8 cellular contexts compared by ENCODE assay signal in the genomic region with DNA sequence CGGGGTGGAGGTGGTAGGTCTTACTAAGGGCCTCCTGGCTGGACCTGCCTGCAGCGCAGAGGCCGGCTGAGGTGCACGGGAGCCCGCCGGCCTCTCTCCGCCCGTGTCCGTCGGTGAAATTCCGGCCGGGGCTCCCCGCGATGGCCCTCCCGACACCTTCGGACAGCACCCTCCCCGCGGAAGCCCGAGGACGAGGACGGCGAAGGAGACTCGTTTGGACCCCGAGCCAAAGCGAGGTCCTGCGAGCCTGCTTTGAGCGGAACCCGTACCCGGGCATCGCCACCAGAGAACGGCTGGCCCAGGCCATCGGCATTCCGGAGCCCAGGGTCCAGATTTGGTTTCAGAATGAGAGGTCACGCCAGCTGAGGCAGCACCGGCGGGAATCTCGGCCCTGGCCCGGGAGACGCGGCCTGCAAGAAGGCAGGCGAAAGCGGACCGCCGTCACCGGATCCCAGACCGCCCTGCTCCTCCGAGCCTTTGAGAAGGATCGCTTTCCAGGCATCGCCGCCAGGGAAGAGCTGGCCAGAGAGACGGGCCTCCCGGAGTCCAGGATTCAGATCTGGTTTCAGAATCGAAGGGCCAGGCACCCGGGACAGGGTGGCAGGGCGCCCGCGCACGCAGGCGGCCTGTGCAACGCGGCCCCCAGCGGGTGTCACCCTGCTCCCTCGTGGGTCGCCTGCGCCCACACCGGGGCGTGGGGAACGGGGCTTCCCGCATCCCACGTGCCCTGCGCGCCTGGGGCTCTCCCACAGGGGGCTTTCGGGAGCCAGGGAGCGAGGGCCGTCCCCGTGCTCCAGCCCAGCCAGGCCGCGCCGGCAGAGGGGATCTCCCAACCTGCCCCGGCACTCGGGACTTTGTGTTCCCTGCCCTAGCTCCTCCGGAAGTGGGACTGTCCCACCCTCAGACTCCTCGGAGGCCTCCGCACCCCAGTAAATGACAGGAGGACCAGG. TPM values are rescaled to one million over a fixed set of nuclear protein-coding genes. Genes with fewer than 3 reads are reported as not detected.
A peak's percentile ranks its signal among the peaks of the same experiment; 100 is the strongest.
DNase-seq lines count a peak whose midpoint lies in the region; ATAC-seq, FAIRE-seq and TF ChIP-seq lines count a peak whose summit lies in the region.
"Not testable (repeated sequence)": the region's sequence is repeated elsewhere in the genome, so short reads cannot be mapped to it uniquely, and the experiment has no call there.

No MANE protein-coding gene starts in this region.

- H3K27ac Mint-ChIP-seq in activated CD8-positive, alpha-beta T cell treated with anti-CD3 and anti-CD28 coated beads, Interleukin-2, amount 10 ng/mL, durations not matched to agents 7 days and 5 days; mesothelial cell of epicardium: not testable (repeated sequence)

- H3K4me1 ChIP-seq in HUES64 (ENCODE audit: insufficient read depth, low read length), result not testable (repeated sequence)

- TF ChIP-seq CTCF in astrocyte of the spinal cord (IDR thresholded peaks at IDR 0.05; ENCODE audit: low read depth, low read length); mesothelial cell of epicardium (IDR thresholded peaks at IDR 0.05; ENCODE audit: unreplicated experiment): not testable (repeated sequence)

- H3K9me3 ChIP-seq in HUES64 (ENCODE audit: insufficient read depth, low read depth, low read length), result peaks cover 16% of the 10 kb centered on the region

- H3K27me3 Mint-ChIP-seq in activated CD8-positive, alpha-beta T cell treated with anti-CD3 and anti-CD28 coated beads, Interleukin-2, amount 10 ng/mL, durations not matched to agents 7 days and 5 days (ENCODE audit: low read depth), result peaks cover 35% of the 10 kb centered on the region
- peaks cover 89% of the 10 kb centered on the region for H3K27me3 Mint-ChIP-seq in mesothelial cell of epicardium (ENCODE audit: low read depth)

- peak overlapping the region; percentile 59 for H3K4me3 ChIP-seq in HUES64 (ENCODE audit: low read length)
- peak overlapping the region; percentile 36 for H3K4me3 ChIP-seq in astrocyte of the spinal cord (ENCODE audit: low read depth, low read length)

- peak; percentile 54 for DNase-seq in activated CD8-positive, alpha-beta T cell treated with anti-CD3 and anti-CD28 coated beads, Interleukin-2, amount 10 ng/mL, durations not matched to agents 7 days and 5 days
- DNase-seq in astrocyte of the spinal cord (ENCODE audit: low read depth, low spot score); urothelium cell line (ENCODE audit: low spot score): not testable (repeated sequence)
- peak; percentile 94 for DNase-seq in Right ventricle myocardium inferior (ENCODE audit: missing footprints)
- DNase-seq in mesothelial cell of epicardium (ENCODE audit: low spot score in 2 of 2, unreplicated experiment in 2 of 2), result peak; percentile 88 to 91
- peak; percentile 7 to 32 (median 18) for DNase-seq in stimulated activated CD4-positive, alpha-beta T cell treated with anti-CD3 and anti-CD28 coated beads, Interleukin-1b, Interleukin-23, amount 100 ng/mL, for 24 hours (ENCODE audit: low read depth in 4 of 4, low spot score in 1 of 4)

- H3K36me3 Mint-ChIP-seq in activated CD8-positive, alpha-beta T cell treated with anti-CD3 and anti-CD28 coated beads, Interleukin-2, amount 10 ng/mL, durations not matched to agents 7 days and 5 days (ENCODE audit: low read depth), result peaks cover 20% of the 10 kb centered on the region
- H3K36me3 Mint-ChIP-seq in mesothelial cell of epicardium, result not testable (repeated sequence)

- not testable (repeated sequence) for H3K4me3 Mint-ChIP-seq in activated CD8-positive, alpha-beta T cell treated with anti-CD3 and anti-CD28 coated beads, Interleukin-2, amount 10 ng/mL, durations not matched to agents 7 days and 5 days
- H3K4me3 Mint-ChIP-seq in mesothelial cell of epicardium, result peak overlapping the region; percentile 32

- in situ Hi-C loops in astrocyte of the spinal cord (cut with HindIII; ENCODE audit: low sequenced_read_pairs), result not testable (repeated sequence)

- not testable (repeated sequence) for H3K36me3 ChIP-seq in HUES64 (ENCODE audit: insufficient read depth, low read length)

- peak; percentile 100 for FAIRE-seq in urothelium cell line (lab: Jason Lieb, UNC)

- peaks cover 38% of the 10 kb centered on the region for H3K9me3 Mint-ChIP-seq in activated CD8-positive, alpha-beta T cell treated with anti-CD3 and anti-CD28 coated beads, Interleukin-2, amount 10 ng/mL, durations not matched to agents 7 days and 5 days (ENCODE audit: insufficient read depth)
- peaks cover 17% of the 10 kb centered on the region for H3K9me3 Mint-ChIP-seq in mesothelial cell of epicardium

- H3K9ac ChIP-seq in HUES64 (ENCODE audit: low read depth, low read length), result not testable (repeated sequence)

- intact Hi-C loops in Right ventricle myocardium inferior (cut with DNase I), result not testable (repeated sequence)

- not testable (repeated sequence) for H3K4me1 Mint-ChIP-seq in activated CD8-positive, alpha-beta T cell treated with anti-CD3 and anti-CD28 coated beads, Interleukin-2, amount 10 ng/mL, durations not matched to agents 7 days and 5 days (ENCODE audit: low read depth)
- H3K4me1 Mint-ChIP-seq in mesothelial cell of epicardium, result peaks cover 29% of the 10 kb centered on the region

- CTCF ChIA-PET in activated CD8-positive, alpha-beta T cell treated with anti-CD3 and anti-CD28 coated beads, Interleukin-2, amount 10 ng/mL, durations not matched to agents 7 days and 5 days (lab: Charles Lee), result not testable (repeated sequence)

- not testable (repeated sequence) for H3K27ac ChIP-seq in HUES64 (ENCODE audit: low read depth, low read length)

- peaks cover 100% of the 10 kb centered on the region for H3K27me3 ChIP-seq in HUES64 (ENCODE audit: insufficient read depth, low read length)

- POLR2A ChIA-PET in activated CD8-positive, alpha-beta T cell treated with anti-CD3 and anti-CD28 coated beads, Interleukin-2, amount 10 ng/mL, durations not matched to agents 7 days and 5 days (lab: Charles Lee), result not testable (repeated sequence)

- ATAC-seq in GM21360 (IDR thresholded peaks at IDR 0.05; ENCODE audit: unreplicated experiment) (peak; percentile 45), Right ventricle myocardium inferior (peak; percentile 78)
- peak; percentile 44 for ATAC-seq in activated CD8-positive, alpha-beta T cell treated with anti-CD3 and anti-CD28 coated beads, Interleukin-2, amount 10 ng/mL, durations not matched to agents 7 days and 5 days

- 46% methylated on average over 84 of the region's 84 CpGs for WGBS in HUES64

RNA-seq across cellular contexts. Expression of a gene that starts 4.9 kb away (rescaled TPM):
- polyA plus RNA-seq in HUES64 (2013, experiment 1 of 2), result not detected
- not detected for polyA plus RNA-seq in HUES64 (2013, experiment 2 of 2)
- total RNA-seq in activated CD8-positive, alpha-beta T cell treated with anti-CD3 and anti-CD28 coated beads, Interleukin-2, amount 10 ng/mL, durations not matched to agents 7 days and 5 days, result not detected
- total RNA-seq in Right ventricle myocardium inferior (not detected), mesothelial cell of epicardium (not detected in 3 replicates)
